ENCODE assay signal across 20 cellular contexts in the genomic region with DNA sequence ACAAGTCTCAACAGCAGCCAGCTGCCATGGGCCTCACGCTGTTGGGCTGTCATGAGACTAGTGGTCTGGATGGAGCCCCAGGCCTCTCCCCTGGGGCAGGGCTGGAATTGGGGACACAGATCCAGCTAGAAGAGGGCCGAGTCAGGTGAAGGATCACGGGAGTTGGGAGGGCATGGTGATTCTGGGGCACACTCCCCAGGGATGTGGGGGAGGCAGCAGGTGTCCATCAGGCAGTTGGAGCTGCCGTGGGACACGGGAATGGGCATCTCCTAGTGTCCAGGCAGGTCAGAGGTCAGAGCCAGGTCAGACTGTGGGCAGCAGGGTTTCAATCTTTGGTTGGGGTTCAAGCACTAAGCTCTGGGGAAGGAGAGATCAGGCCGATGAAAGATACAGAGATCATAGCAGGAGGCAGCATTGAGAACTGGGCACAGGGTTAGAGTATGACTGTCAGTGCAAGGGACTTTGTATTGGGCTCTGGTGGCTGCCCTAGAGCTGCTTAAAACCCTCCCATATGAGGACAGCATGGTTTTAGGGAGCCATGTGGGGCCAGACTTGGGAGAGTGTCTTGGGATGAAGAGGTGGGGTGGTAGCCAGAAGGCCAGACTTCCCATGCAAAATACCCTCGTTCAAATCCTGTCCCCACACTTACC. TPM values are rescaled to one million over a fixed set of nuclear protein-coding genes. Genes with fewer than 3 reads are reported as not detected.
DNase-seq lines count a peak whose midpoint lies in the region; FAIRE-seq and TF ChIP-seq lines count a peak whose summit lies in the region.
"Had no signal": no experiment of that assay in that cellular context is flagged by ENCODE, and none has a peak within 500 bp of the region (broad histone marks: within the 10 kb centered on the region; RNA-seq: fewer than 3 reads in every experiment).

No MANE protein-coding gene starts in this region.

- no peaks in the 10 kb centered on the region for H3K27me3 Mint-ChIP-seq in activated CD4-positive, alpha-beta memory T cell treated with anti-CD3 and anti-CD28 coated beads for 36 hours
- H3K27me3 Mint-ChIP-seq: activated CD4-positive, alpha-beta T cell treated with anti-CD3 and anti-CD28 coated beads, Interleukin-2, amount 10 ng/mL, durations not matched to agents 7 days and 5 days; activated naive CD8-positive, alpha-beta T cell treated with anti-CD3 and anti-CD28 coated beads, Interleukin-2, amount 10 ng/mL, durations not matched to agents 7 days and 5 days; CD4-positive, alpha-beta T cell; central memory CD8-positive, alpha-beta T cell; naive thymus-derived CD8-positive, alpha-beta T cell had no signal

- H3K27ac ChIP-seq in breast epithelium (peak overlapping the region; percentile 64 to 91), mammary epithelial cell (ENCODE audit: insufficient read depth, low read depth, low read length) (no peak overlapping the region), kidney (ENCODE audit: low read depth in 2 of 2, low read length in 2 of 2) (peak overlapping the region; percentile 81 to 88), prostate gland (peak overlapping the region; percentile 75 to 78), vagina (peak overlapping the region; percentile 46)
- H3K27ac ChIP-seq: SJSA1 had no signal

- CTCF ChIA-PET in mammary epithelial cell (lab: Charles Lee; ENCODE audit: low non-redundant PET) = interaction anchor here (0.6 kb wide), 1 partner anchor 188 kb away, joined by 3 read pairs; no protein-coding TSS in a partner anchor
- CTCF ChIA-PET in activated CD4-positive, alpha-beta memory T cell treated with anti-CD3 and anti-CD28 coated beads for 36 hours (lab: Charles Lee) = interaction anchor here (1.1 to 16.8 kb wide), 4 partner anchors 8 to 350 kb away, joined by 3 to 239 read pairs (median 6); no protein-coding TSS in a partner anchor

- BruUV-seq in mammary epithelial cell (replicated peaks; lab: Mats Ljungman, UMichigan) = no TSS peak

- intact Hi-C loops in breast epithelium (cut with DNase I; ENCODE audit: low total_unique reads) (no loop called here), mammary epithelial cell (cut with micrococcal nuclease) (no loop called here), kidney (cut with DNase I) (no loop called here), prostate gland (cut with DNase I) (loop anchor here (1.0 to 5.0 kb wide), 2 partner anchors 87 to 188 kb away; no protein-coding TSS in a partner anchor), vagina (cut with DNase I) (no loop called here)
- intact Hi-C loops in activated CD4-positive, alpha-beta memory T cell treated with anti-CD3 and anti-CD28 coated beads for 36 hours (cut with micrococcal nuclease) = no loop called here

- no peaks in the 10 kb centered on the region for H3K36me3 Mint-ChIP-seq in activated CD4-positive, alpha-beta memory T cell treated with anti-CD3 and anti-CD28 coated beads for 36 hours
- H3K36me3 Mint-ChIP-seq: activated naive CD8-positive, alpha-beta T cell treated with anti-CD3 and anti-CD28 coated beads, Interleukin-2, amount 10 ng/mL, durations not matched to agents 7 days and 5 days; naive thymus-derived CD8-positive, alpha-beta T cell had no signal

- in situ Hi-C loops in mammary epithelial cell (cut with MboI; ENCODE audit: low sequenced_read_pairs in 2 of 2) = loop anchor here in 1 of 2 donors (10.0 kb wide), 1 partner anchor 354 kb away; no protein-coding TSS in a partner anchor

- FAIRE-seq in kidney (lab: Jason Lieb, UNC) = no peak
- FAIRE-seq: A204.1 had no signal

- H3K4me3 Mint-ChIP-seq in activated CD4-positive, alpha-beta memory T cell treated with anti-CD3 and anti-CD28 coated beads for 36 hours = no peak overlapping the region
- H3K4me3 Mint-ChIP-seq: activated CD4-positive, alpha-beta T cell treated with anti-CD3 and anti-CD28 coated beads, Interleukin-2, amount 10 ng/mL, durations not matched to agents 7 days and 5 days; activated naive CD8-positive, alpha-beta T cell treated with anti-CD3 and anti-CD28 coated beads, Interleukin-2, amount 10 ng/mL, durations not matched to agents 7 days and 5 days; CD4-positive, alpha-beta T cell; central memory CD8-positive, alpha-beta T cell; naive thymus-derived CD8-positive, alpha-beta T cell had no signal

- TF ChIP-seq POLR2A in breast epithelium (IDR thresholded peaks at IDR 0.05) (no peak), prostate gland (IDR thresholded peaks at IDR 0.05) (no peak), vagina (IDR thresholded peaks at IDR 0.05) (no peak)

- no peaks in the 10 kb centered on the region for H3K4me1 Mint-ChIP-seq in activated CD4-positive, alpha-beta memory T cell treated with anti-CD3 and anti-CD28 coated beads for 36 hours (ENCODE audit: low read depth)
- H3K4me1 Mint-ChIP-seq: activated CD4-positive, alpha-beta T cell treated with anti-CD3 and anti-CD28 coated beads, Interleukin-2, amount 10 ng/mL, durations not matched to agents 7 days and 5 days; central memory CD8-positive, alpha-beta T cell had no signal

- no peaks in the 10 kb centered on the region for H3K4me1 ChIP-seq in breast epithelium
- H3K4me1 ChIP-seq in mammary epithelial cell (ENCODE audit: insufficient read depth, low read length) = peaks cover 13% of the 10 kb centered on the region
- peaks cover 3 to 14% of the 10 kb centered on the region in 2 donors for H3K4me1 ChIP-seq in kidney (ENCODE audit: control insufficient read depth in 1 of 2, insufficient read depth in 1 of 2, low read depth in 1 of 2, low read length in 2 of 2)
- H3K4me1 ChIP-seq in prostate gland (replicated peaks) = peaks cover 6% of the 10 kb centered on the region
- peaks cover 18% of the 10 kb centered on the region for H3K4me1 ChIP-seq in vagina
- H3K4me1 ChIP-seq: SJSA1 had no signal

- no peaks in the 10 kb centered on the region for H3K9me3 Mint-ChIP-seq in activated CD4-positive, alpha-beta memory T cell treated with anti-CD3 and anti-CD28 coated beads for 36 hours
- H3K9me3 Mint-ChIP-seq: activated CD4-positive, alpha-beta T cell treated with anti-CD3 and anti-CD28 coated beads, Interleukin-2, amount 10 ng/mL, durations not matched to agents 7 days and 5 days; activated naive CD8-positive, alpha-beta T cell treated with anti-CD3 and anti-CD28 coated beads, Interleukin-2, amount 10 ng/mL, durations not matched to agents 7 days and 5 days; CD4-positive, alpha-beta T cell; central memory CD8-positive, alpha-beta T cell; naive thymus-derived CD8-positive, alpha-beta T cell had no signal

- no peak for TF ChIP-seq CTCF in breast epithelium (IDR thresholded peaks at IDR 0.05)
- no peak for TF ChIP-seq CTCF in mammary epithelial cell (conservative IDR thresholded peaks at IDR 0.05 in 1 of 2, IDR thresholded peaks at IDR 0.05 in 1 of 2; ENCODE audit: extremely low read depth in 1 of 2, insufficient read depth in 1 of 2, low read depth in 1 of 2, low read length in 2 of 2)
- no peak for TF ChIP-seq CTCF in kidney (IDR thresholded peaks at IDR 0.05; ENCODE audit: borderline replicate concordance, extremely low read depth, insufficient read depth)
- TF ChIP-seq CTCF in prostate gland (IDR thresholded peaks at IDR 0.05) = no peak
- TF ChIP-seq CTCF in vagina (IDR thresholded peaks at IDR 0.05) = no peak

- H3K9me3 ChIP-seq in breast epithelium (no peaks in the 10 kb centered on the region), mammary epithelial cell (replicated peaks; ENCODE audit: insufficient read depth, low read length) (no peaks in the 10 kb centered on the region), kidney (ENCODE audit: control insufficient read depth in 1 of 2, low read length in 2 of 2) (no peaks in the 10 kb centered on the region), prostate gland (no peaks in the 10 kb centered on the region), vagina (no peaks in the 10 kb centered on the region)
- H3K9me3 ChIP-seq: SJSA1 had no signal

- DNase-seq in breast epithelium (ENCODE audit: low spot score in 2 of 2) = no peak
- no peak for DNase-seq in mammary epithelial cell
- DNase-seq in kidney = no peak
- DNase-seq in prostate gland (ENCODE audit: low spot score) = no peak
- DNase-seq in vagina (ENCODE audit: extremely low spot score in 2 of 2) = no peak
- no peak for DNase-seq in RPMI8226
- DNase-seq in stimulated activated CD4-positive, alpha-beta T cell treated with anti-CD3 and anti-CD28 coated beads, Interleukin-15, amount 100 ng/mL, for 24 hours = no peak
- DNase-seq in activated CD4-positive, alpha-beta memory T cell treated with anti-CD3 and anti-CD28 coated beads for 36 hours = no peak
- DNase-seq: activated CD4-positive, alpha-beta T cell treated with anti-CD3 and anti-CD28 coated beads, Interleukin-2, amount 10 ng/mL, durations not matched to agents 7 days and 5 days; activated naive CD8-positive, alpha-beta T cell treated with anti-CD3 and anti-CD28 coated beads, Interleukin-2, amount 10 ng/mL, durations not matched to agents 7 days and 5 days; activated T-cell treated with anti-CD3 and anti-CD28 coated beads, Interleukin-2, amount 50 U/mL, for 1 hour; CD4-positive, alpha-beta T cell; GOT3; islet precursor cell; naive thymus-derived CD8-positive, alpha-beta T cell; NCI-H2171 treated with DMSO at 0.1 percent for 48 hours; stimulated activated naive CD4-positive, alpha-beta T cell had no signal

- H3K27ac Mint-ChIP-seq in activated CD4-positive, alpha-beta memory T cell treated with anti-CD3 and anti-CD28 coated beads for 36 hours = no peak overlapping the region
- H3K27ac Mint-ChIP-seq: activated CD4-positive, alpha-beta T cell treated with anti-CD3 and anti-CD28 coated beads, Interleukin-2, amount 10 ng/mL, durations not matched to agents 7 days and 5 days; activated naive CD8-positive, alpha-beta T cell treated with anti-CD3 and anti-CD28 coated beads, Interleukin-2, amount 10 ng/mL, durations not matched to agents 7 days and 5 days; CD4-positive, alpha-beta T cell had no signal

- no peaks in the 10 kb centered on the region for H3K36me3 ChIP-seq in breast epithelium
- H3K36me3 ChIP-seq in mammary epithelial cell (ENCODE audit: insufficient read depth, low read length) = no peaks in the 10 kb centered on the region
- no peaks in the 10 kb centered on the region for H3K36me3 ChIP-seq in kidney (ENCODE audit: control insufficient read depth in 1 of 2, insufficient read depth in 2 of 2, low read length in 2 of 2)
- no peaks in the 10 kb centered on the region for H3K36me3 ChIP-seq in prostate gland
- no peaks in the 10 kb centered on the region for H3K36me3 ChIP-seq in vagina
- H3K36me3 ChIP-seq: SJSA1 had no signal

- POLR2A ChIA-PET in activated CD4-positive, alpha-beta memory T cell treated with anti-CD3 and anti-CD28 coated beads for 36 hours (lab: Charles Lee) = no interaction called here

- dilution Hi-C loops in mammary epithelial cell (cut with HindIII; ENCODE audit: low sequenced_read_pairs) = no loop called here

- no peak overlapping the region for H3K9ac ChIP-seq in mammary epithelial cell (ENCODE audit: insufficient read depth, low read length)
- H3K9ac ChIP-seq in kidney (ENCODE audit: low read length in 2 of 2) = peak overlapping the region in 1 of 2 donors; percentile 7

- no peak overlapping the region for H3K4me2 ChIP-seq in mammary epithelial cell (ENCODE audit: insufficient read depth, low read depth, low read length)

- no peaks in the 10 kb centered on the region for H3K27me3 ChIP-seq in breast epithelium
- no peaks in the 10 kb centered on the region for H3K27me3 ChIP-seq in mammary epithelial cell (ENCODE audit: insufficient read depth, low read length)
- no peaks in the 10 kb centered on the region for H3K27me3 ChIP-seq in prostate gland (replicated peaks; ENCODE audit: insufficient read depth)
- no peaks in the 10 kb centered on the region for H3K27me3 ChIP-seq in vagina
- H3K27me3 ChIP-seq: SJSA1 had no signal

- H4K20me1 ChIP-seq in mammary epithelial cell (ENCODE audit: insufficient read depth, low read length) = no peaks in the 10 kb centered on the region

- H3K79me2 ChIP-seq in mammary epithelial cell (ENCODE audit: insufficient read depth, low read length) = no peaks in the 10 kb centered on the region

- 88% methylated on average over 6 of the region's 7 CpGs for WGBS in mammary epithelial cell (ENCODE audit: low coverage, missing lambda C conversion rate)
- 64% methylated on average over 7 of the region's 7 CpGs for WGBS in prostate gland

- no peak overlapping the region for H2AFZ ChIP-seq in mammary epithelial cell (ENCODE audit: low read depth, low read length)

- peak overlapping the region in 1 of 3 donors; percentile 46 for H3K4me3 ChIP-seq in breast epithelium
- no peak overlapping the region for H3K4me3 ChIP-seq in mammary epithelial cell (replicated peaks in 1 of 3; ENCODE audit: insufficient read depth in 1 of 3, low read depth in 2 of 3, low read length in 3 of 3)
- peak overlapping the region; percentile 55 to 60 for H3K4me3 ChIP-seq in kidney (ENCODE audit: low read length in 2 of 2)
- H3K4me3 ChIP-seq in prostate gland = no peak overlapping the region
- H3K4me3 ChIP-seq in vagina = peak overlapping the region in 1 of 2 donors; percentile 8
- H3K4me3 ChIP-seq: SJSA1 had no signal

RNA-seq across cellular contexts. Expression of a gene that starts 59.2 kb away (rescaled TPM):
- total RNA-seq in breast epithelium (10 to 100 TPM in 2 of 3 donors, 1 to 10 TPM in 1; 5.3 to 54.4 (median 29.2) TPM), mammary epithelial cell (10 to 100 TPM; 11.0 to 35.2 TPM), kidney (21.8 TPM), prostate gland (10 to 100 TPM; 50.4 to 61.1 TPM), vagina (17.7 TPM)
- polyA plus RNA-seq in mammary epithelial cell (5.1 TPM), kidney (ENCODE audit: insufficient read depth, low read depth, low replicate concordance) (6.9 TPM)
- polyA minus RNA-seq in mammary epithelial cell = 7.6 TPM
- under 1 TPM; 0.69 to 0.77 TPM for total RNA-seq in activated CD4-positive, alpha-beta memory T cell treated with anti-CD3 and anti-CD28 coated beads for 36 hours
- polyA plus RNA-seq: naive thymus-derived CD8-positive, alpha-beta T cell had no signal

Comparison
In these comparisons a context has a peak if more than half of its experiments do, and no peak if none do; other contexts are left out.
1. H3K4me3 ChIP-seq: peak in kidney (2 of 2); none in mammary epithelial cell (0 of 3) and prostate gland (0 of 2).